Comparison of ENCODE assay signal across 26 cellular contexts in genomic region chrX:41822917-41823316, GRCh38.
DNase-seq lines count a peak whose midpoint lies in the region; ATAC-seq and TF ChIP-seq lines count a peak whose summit lies in the region.
"Had no signal": no experiment of that assay in that cellular context is flagged by ENCODE, and none has a peak within 500 bp of the region (broad histone marks: within the 10 kb centered on the region; RNA-seq: fewer than 3 reads in every experiment).

No MANE protein-coding gene starts in this region.

- 81% methylated on average over 3 of the region's 3 CpGs; no CpG with 5 or more reads in 1 of the 2 experiments for WGBS in endodermal cell (ENCODE audit: insufficient coverage in 1 of 2, insufficient read length in 1 of 2), 2 experiments
- WGBS in psoas muscle, 3 donors, result 63 to 93% (median 71%) methylated on average over 3 of the region's 3 CpGs
- 51 to 85% methylated on average over 3 of the region's 3 CpGs for WGBS in aorta, 2 donors
- WGBS in testis, 2 donors, result 61 to 90% methylated on average over 3 of the region's 3 CpGs

- TF ChIP-seq CTCF in Calu3 (IDR thresholded peaks at IDR 0.05; ENCODE audit: unreplicated experiment) (no peak), endodermal cell (conservative IDR thresholded peaks at IDR 0.05) (no peak), psoas muscle (IDR thresholded peaks at IDR 0.05) (no peak), testis (IDR thresholded peaks at IDR 0.05) (no peak)

- no TSS peak for BruUV-seq in Calu3 (replicated peaks; lab: Mats Ljungman, UMichigan)

- H3K9me3 ChIP-seq in endodermal cell (ENCODE audit: control insufficient read depth, low read length) (peaks cover 6% of the 10 kb centered on the region), psoas muscle (peaks cover 11% of the 10 kb centered on the region), aorta (ENCODE audit: control insufficient read depth, low read length) (no peaks in the 10 kb centered on the region), testis (no peaks in the 10 kb centered on the region)
- H3K9me3 ChIP-seq: MG63, stomach had no signal

- H3K27ac ChIP-seq in endodermal cell (ENCODE audit: low read depth, low read length) (no peak overlapping the region), psoas muscle (peak overlapping the region; percentile 51), aorta (ENCODE audit: low read depth in 1 of 2, low read length in 2 of 2) (peak overlapping the region in 1 of 2 donors; percentile 86), testis (no peak overlapping the region)
- H3K27ac ChIP-seq: stomach had no signal

- ATAC-seq in psoas muscle (no peak), HG02981 (IDR thresholded peaks at IDR 0.05; ENCODE audit: unreplicated experiment) (no peak), aorta (ENCODE audit: low FRiP score) (no peak)
- ATAC-seq: naive thymus-derived CD4-positive, alpha-beta T cell; T-helper 17 cell had no signal

- H3K9ac ChIP-seq in endodermal cell (ENCODE audit: extremely low read depth, low read length, poor library complexity, severe bottlenecking), result no peak overlapping the region

- H3K4me3 ChIP-seq in endodermal cell (ENCODE audit: low read length), result no peak overlapping the region
- H3K4me3 ChIP-seq in psoas muscle, result no peak overlapping the region
- no peak overlapping the region for H3K4me3 ChIP-seq in aorta (ENCODE audit: low read length in 2 of 2)
- no peak overlapping the region for H3K4me3 ChIP-seq in testis
- H3K4me3 ChIP-seq: MG63, stomach had no signal

- H3K4me1 ChIP-seq in endodermal cell (ENCODE audit: control insufficient read depth, insufficient read depth, low read length) (no peaks in the 10 kb centered on the region), psoas muscle (peaks cover 19% of the 10 kb centered on the region), aorta (ENCODE audit: control insufficient read depth in 1 of 2, insufficient read depth in 2 of 2, low read length in 2 of 2) (peaks cover 0 to 2% of the 10 kb centered on the region in 2 donors), testis (no peaks in the 10 kb centered on the region)

- no peak for TF ChIP-seq POLR2A in testis (IDR thresholded peaks at IDR 0.05)

- peak overlapping the region; percentile 14 for H3K4me3 Mint-ChIP-seq in Calu3 (ENCODE audit: low read depth, unreplicated experiment)
- no peak overlapping the region for H3K4me3 Mint-ChIP-seq in endodermal cell
- H3K4me3 Mint-ChIP-seq: activated naive CD8-positive, alpha-beta T cell; central memory CD8-positive, alpha-beta T cell; immature natural killer cell; naive thymus-derived CD4-positive, alpha-beta T cell; T-helper 17 cell had no signal

- H3K9me3 Mint-ChIP-seq in Calu3 (ENCODE audit: low read depth, unreplicated experiment) (no peaks in the 10 kb centered on the region), endodermal cell (peaks cover 43% of the 10 kb centered on the region)
- H3K9me3 Mint-ChIP-seq: central memory CD8-positive, alpha-beta T cell; immature natural killer cell had no signal

- H3K36me3 ChIP-seq in endodermal cell (ENCODE audit: control insufficient read depth, insufficient read depth, low read length), result no peaks in the 10 kb centered on the region
- no peaks in the 10 kb centered on the region for H3K36me3 ChIP-seq in psoas muscle (ENCODE audit: insufficient read depth in 1 of 2, low read depth in 1 of 2)
- H3K36me3 ChIP-seq in aorta (ENCODE audit: control insufficient read depth in 1 of 2, insufficient read depth in 2 of 2, low read length in 1 of 2), result no peaks in the 10 kb centered on the region
- no peaks in the 10 kb centered on the region for H3K36me3 ChIP-seq in testis (ENCODE audit: low read depth, missing control alignments)
- H3K36me3 ChIP-seq: MG63, stomach had no signal

- H3K4me1 Mint-ChIP-seq in Calu3 (ENCODE audit: low read depth, unreplicated experiment) (peaks cover 33% of the 10 kb centered on the region), endodermal cell (peaks cover 18% of the 10 kb centered on the region)
- H3K4me1 Mint-ChIP-seq: immature natural killer cell, T-helper 17 cell had no signal

- peaks cover 6% of the 10 kb centered on the region for H3K36me3 Mint-ChIP-seq in Calu3 (ENCODE audit: insufficient read depth, unreplicated experiment)
- no peaks in the 10 kb centered on the region for H3K36me3 Mint-ChIP-seq in endodermal cell (ENCODE audit: low read depth)

- CTCF ChIA-PET in Calu3 (lab: Charles Lee), result interaction anchor here (0.7 kb wide), 1 partner anchor 780 kb away, joined by 4 read pairs; no protein-coding TSS in a partner anchor

- H3K27me3 ChIP-seq in endodermal cell (ENCODE audit: control insufficient read depth, insufficient read depth, low read length, poor library complexity, severe bottlenecking) (no peaks in the 10 kb centered on the region), psoas muscle (ENCODE audit: insufficient read depth in 3 of 3, low read length in 2 of 3) (peaks cover 0 to 4% (median 0%) of the 10 kb centered on the region in 3 donors), aorta (ENCODE audit: control insufficient read depth in 1 of 2, insufficient read depth in 2 of 2, low read length in 1 of 2) (no peaks in the 10 kb centered on the region), testis (no peaks in the 10 kb centered on the region)
- H3K27me3 ChIP-seq: MG63, stomach had no signal

- peak overlapping the region; percentile 52 for H3K27ac Mint-ChIP-seq in Calu3 (ENCODE audit: unreplicated experiment)
- H3K27ac Mint-ChIP-seq in endodermal cell, result no peak overlapping the region
- H3K27ac Mint-ChIP-seq: activated naive CD8-positive, alpha-beta T cell; immature natural killer cell; naive thymus-derived CD4-positive, alpha-beta T cell; T-helper 17 cell had no signal

- peak; percentile 2 for DNase-seq in Calu3
- DNase-seq in HuH-7.5 (ENCODE audit: low spot score), result peak; percentile 7
- DNase-seq in endodermal cell, result peak; percentile 84
- DNase-seq in psoas muscle, result no peak
- no peak for DNase-seq in NCI-H446 treated with DMSO at 0.1 percent for 48 hours (lab: John Stamatoyannopoulos, UW)
- no peak for DNase-seq in aorta
- DNase-seq in testis, result no peak
- DNase-seq: activated CD4-positive, alpha-beta T cell treated with anti-CD3 and anti-CD28 coated beads for 1 hour; activated T-cell treated with anti-CD3 and anti-CD28 coated beads for 4 hours; C1 segment of cervical spinal cord; dermis blood vessel endothelial cell; immature natural killer cell; KBM-7; MG63; naive thymus-derived CD4-positive, alpha-beta T cell; NCI-H1105 treated with DMSO at 0.1 percent for 48 hours; NCI-H2081 treated with DMSO at 0.1 percent for 48 hours; NCI-H82; nucleus accumbens; RPMI8226; stimulated activated CD8-positive, alpha-beta memory T cell treated with anti-CD3 and anti-CD28 coated beads, Interleukin-4, amount 100 ng/mL, for 48 hours; stomach; T-helper 17 cell had no signal

- H3K27me3 Mint-ChIP-seq in Calu3 (ENCODE audit: unreplicated experiment), result no peaks in the 10 kb centered on the region
- H3K27me3 Mint-ChIP-seq in endodermal cell (ENCODE audit: insufficient read depth), result no peaks in the 10 kb centered on the region
- H3K27me3 Mint-ChIP-seq: activated naive CD8-positive, alpha-beta T cell; central memory CD8-positive, alpha-beta T cell; naive thymus-derived CD4-positive, alpha-beta T cell; T-helper 17 cell had no signal

- intact Hi-C loops in Calu3 (cut with micrococcal nuclease; ENCODE audit: unreplicated experiment) (loop anchor here (5.0 kb wide), 2 partner anchors 49 to 84 kb away; no protein-coding TSS in a partner anchor), psoas muscle (cut with DNase I) (no loop called here), aorta (cut with DNase I) (no loop called here), testis (cut with DNase I; ENCODE audit: low total_unique reads) (no loop called here)

Comparison
In these comparisons a context has a peak if more than half of its experiments do, and no peak if none do; other contexts are left out.
1. DNase-seq: peak in Calu3 (single experiment), HuH-7.5 (single experiment) and endodermal cell (single experiment); none in psoas muscle (0 of 2), NCI-H446 treated with DMSO at 0.1 percent for 48 hours (single experiment), aorta (0 of 2) and testis (single experiment).